In genomic region chr1:144546274-144547171, GRCh38 we compare ENCODE assay signal across 1 cellular context.
TF ChIP-seq lines count a peak whose summit lies in the region.
"Not testable (repeated sequence)": the region's sequence is repeated elsewhere in the genome, so short reads cannot be mapped to it uniquely, and the experiment has no call there.

No MANE protein-coding gene starts in this region.

TF ChIP-seq in K562, 482 proteins besides CTCF, POLR2A, EP300 and RAD21 (continued from another document and continues in another):
- TF ChIP-seq RNF219 (CRISPR knock-in tag; IDR thresholded peaks at IDR 0.05) (peak; percentile 79; the same call in 1 of the 2 replicates), ZNF583 (CRISPR knock-in tag; IDR thresholded peaks at IDR 0.05) (peak; percentile 18; the same call in 1 of the 2 replicates), NCOR1 (IDR thresholded peaks at IDR 0.05) (peak; percentile 88), STAT5A (IDR thresholded peaks at IDR 0.05; ENCODE audit: borderline replicate concordance, low read length) (peak; percentile 70; the same call in 1 of the 2 replicates), SOX6 (IDR thresholded peaks at IDR 0.05) (peak; percentile 59; the same call in 1 of the 2 replicates), TAF9B (IDR thresholded peaks at IDR 0.05; ENCODE audit: partially characterized antibody) (peak; percentile 98), ZNF696 (CRISPR knock-in tag; conservative IDR thresholded peaks at IDR 0.05) (peak; percentile 90), ZFP30 (CRISPR knock-in tag; IDR thresholded peaks at IDR 0.05; ENCODE audit: borderline replicate concordance) (peak; percentile 73; the same call in 1 of the 2 replicates), ATF3 (IDR thresholded peaks at IDR 0.05) (peak; percentile 95), ATF3 (CRISPR knock-in tag; conservative IDR thresholded peaks at IDR 0.05) (peak; percentile 79), ESRRB (CRISPR knock-in tag; IDR thresholded peaks at IDR 0.05; ENCODE audit: borderline replicate concordance) (peak; percentile 90; the same call in 1 of the 2 replicates), HNRNPL (IDR thresholded peaks at IDR 0.05; ENCODE audit: low read depth, low read length) (peak; percentile 94), FOXA3 (CRISPR knock-in tag; conservative IDR thresholded peaks at IDR 0.05 in 1 of 2, IDR thresholded peaks at IDR 0.05 in 1 of 2) (peak in 1 of 2 experiments; percentile 51; a peak in 2 of 4 replicates), MAFF (IDR thresholded peaks at IDR 0.05; ENCODE audit: low read length) (peak; percentile 37; the same call in 1 of the 2 replicates), ZNF740 (CRISPR knock-in tag; IDR thresholded peaks at IDR 0.05) (peak; percentile 93), ZNF740 (tag; IDR thresholded peaks at IDR 0.05) (peak in 1 of 2 experiments; percentile 87; a peak in 2 of 4 replicates), NFXL1 (CRISPR knock-in tag; IDR thresholded peaks at IDR 0.05) (0 out of 2 replicates have a peak, but pooled peaks have one; percentile 42), TEAD4 (IDR thresholded peaks at IDR 0.05; ENCODE audit: low read length) (peak; percentile 88), ARHGAP35 (IDR thresholded peaks at IDR 0.05; ENCODE audit: partially characterized antibody) (peak; percentile 96), CREB1 (CRISPR knock-in tag; IDR thresholded peaks at IDR 0.05) (peak; percentile 62; the same call in 1 of the 2 replicates), PTBP1 (IDR thresholded peaks at IDR 0.05; ENCODE audit: low read depth, low read length) (0 out of 2 replicates have a peak, but pooled peaks have one; percentile 60), ZNF609 (CRISPR knock-in tag; IDR thresholded peaks at IDR 0.05; ENCODE audit: borderline replicate concordance) (0 out of 2 replicates have a peak, but pooled peaks have one; percentile 60), MAFK (IDR thresholded peaks at IDR 0.05; ENCODE audit: low read length) (peak; percentile 24; the same call in 1 of the 2 replicates), GABPA (tag; conservative IDR thresholded peaks at IDR 0.05; ENCODE audit: low read depth) (peak; percentile 86), GTF2E2 (tag; IDR thresholded peaks at IDR 0.05) (peak; percentile 100), ZNF445 (CRISPR knock-in tag; IDR thresholded peaks at IDR 0.05; ENCODE audit: low read depth) (peak; percentile 88; the same call in 1 of the 2 replicates), KLF10 (CRISPR knock-in tag; IDR thresholded peaks at IDR 0.05) (peak; percentile 93), TRIM25 (IDR thresholded peaks at IDR 0.05; ENCODE audit: borderline replicate concordance) (0 out of 2 replicates have a peak, but pooled peaks have one; percentile 35), PATZ1 (CRISPR knock-in tag; IDR thresholded peaks at IDR 0.05; ENCODE audit: borderline replicate concordance) (peak; percentile 96), TCFL5 (CRISPR knock-in tag; conservative IDR thresholded peaks at IDR 0.05) (peak; percentile 60; the same call in 1 of the 2 replicates), AFF4 (CRISPR knock-in tag; IDR thresholded peaks at IDR 0.05) (peak; percentile 93; the same call in 1 of the 2 replicates), CBX1 (IDR thresholded peaks at IDR 0.05; ENCODE audit: low read depth) (peak; percentile 100)
- not testable (repeated sequence) for TF ChIP-seq TEAD4 (CRISPR knock-in tag; IDR thresholded peaks at IDR 0.05; ENCODE audit: borderline replicate concordance); CREB1 (IDR thresholded peaks at IDR 0.05)
